11 cellular contexts compared by ENCODE assay signal in genomic region chr10:25820496-25821415, GRCh38.
DNase-seq lines count a peak whose midpoint lies in the region; ATAC-seq, FAIRE-seq and TF ChIP-seq lines count a peak whose summit lies in the region.
"Had no signal": no experiment of that assay in that cellular context is flagged by ENCODE, and none has a peak within 500 bp of the region (broad histone marks: within the 10 kb centered on the region; RNA-seq: fewer than 3 reads in every experiment).

No MANE protein-coding gene starts in this region.

- no peaks in the 10 kb centered on the region for H3K9me3 ChIP-seq in pancreas

- ATAC-seq in HG02973 (IDR thresholded peaks at IDR 0.05; ENCODE audit: unreplicated experiment) (peak; percentile 63), pancreas (no peak), HG02571 (IDR thresholded peaks at IDR 0.05; ENCODE audit: unreplicated experiment) (no peak), GM19035 (IDR thresholded peaks at IDR 0.05; ENCODE audit: unreplicated experiment) (no peak)
- no peak for ATAC-seq in natural killer cell treated with Interleukin-12 subunit alpha and Interleukin-12 subunit beta and Interleukin-15 and Interleukin-18, amount 100 ng/mL, for 72 hours

- no peaks in the 10 kb centered on the region for H3K27me3 Mint-ChIP-seq in T-helper 1 cell treated with Interleukin-12 subunit alpha and Interleukin-12 subunit beta and Interleukin-4 antibody, amounts not matched to agents 30 μg/mL and 1 μg/mL, for 36 hours (ENCODE audit: low read depth)
- H3K27me3 Mint-ChIP-seq in natural killer cell treated with Interleukin-12 subunit alpha and Interleukin-12 subunit beta and Interleukin-15 and Interleukin-18, amount 100 ng/mL, for 72 hours: no peaks in the 10 kb centered on the region

- intact Hi-C loops in pancreas (cut with DNase I): no loop called here

- 55 to 64% methylated on average over 11 of the region's 11 CpGs for WGBS in pancreas, 2 donors

- H3K4me3 ChIP-seq in pancreas: no peak overlapping the region
- H3K4me3 ChIP-seq: GM23248 had no signal

- H3K27ac Mint-ChIP-seq in T-helper 1 cell treated with Interleukin-12 subunit alpha and Interleukin-12 subunit beta and Interleukin-4 antibody, amounts not matched to agents 30 μg/mL and 1 μg/mL, for 36 hours: no peak overlapping the region
- H3K27ac Mint-ChIP-seq in natural killer cell treated with Interleukin-12 subunit alpha and Interleukin-12 subunit beta and Interleukin-15 and Interleukin-18, amount 100 ng/mL, for 72 hours: no peak overlapping the region
- H3K27ac Mint-ChIP-seq: progenitor cell of endocrine pancreas had no signal

- no peaks in the 10 kb centered on the region for H3K36me3 Mint-ChIP-seq in T-helper 1 cell treated with Interleukin-12 subunit alpha and Interleukin-12 subunit beta and Interleukin-4 antibody, amounts not matched to agents 30 μg/mL and 1 μg/mL, for 36 hours (ENCODE audit: low read depth)
- H3K36me3 Mint-ChIP-seq in natural killer cell treated with Interleukin-12 subunit alpha and Interleukin-12 subunit beta and Interleukin-15 and Interleukin-18, amount 100 ng/mL, for 72 hours: no peaks in the 10 kb centered on the region

- no peaks in the 10 kb centered on the region for H3K36me3 ChIP-seq in pancreas

- H3K27ac ChIP-seq in pancreas: no peak overlapping the region
- H3K27ac ChIP-seq: GM23248 had no signal

- no peaks in the 10 kb centered on the region for H3K4me1 ChIP-seq in pancreas

- H3K4me1 Mint-ChIP-seq in T-helper 1 cell treated with Interleukin-12 subunit alpha and Interleukin-12 subunit beta and Interleukin-4 antibody, amounts not matched to agents 30 μg/mL and 1 μg/mL, for 36 hours (ENCODE audit: low read depth): peaks cover 2% of the 10 kb centered on the region
- peaks cover 0 to 9% of the 10 kb centered on the region in 2 donors for H3K4me1 Mint-ChIP-seq in natural killer cell treated with Interleukin-12 subunit alpha and Interleukin-12 subunit beta and Interleukin-15 and Interleukin-18, amount 100 ng/mL, for 72 hours (ENCODE audit: low read depth in 2 of 2)

- H3K27me3 ChIP-seq in pancreas: no peaks in the 10 kb centered on the region

- DNase-seq in T-helper 1 cell (no peak), RPMI8226 (peak; percentile 56), pancreas (no peak)
- DNase-seq in natural killer cell treated with Interleukin-12 subunit alpha and Interleukin-12 subunit beta and Interleukin-15 and Interleukin-18, amount 100 ng/mL, for 72 hours (ENCODE audit: low spot score): no peak
- DNase-seq: GM23248, NCI-H510A treated with DMSO at 0.1 percent for 48 hours had no signal

- no peaks in the 10 kb centered on the region for H3K9me3 Mint-ChIP-seq in T-helper 1 cell treated with Interleukin-12 subunit alpha and Interleukin-12 subunit beta and Interleukin-4 antibody, amounts not matched to agents 30 μg/mL and 1 μg/mL, for 36 hours
- H3K9me3 Mint-ChIP-seq in natural killer cell treated with Interleukin-12 subunit alpha and Interleukin-12 subunit beta and Interleukin-15 and Interleukin-18, amount 100 ng/mL, for 72 hours: no peaks in the 10 kb centered on the region

- no peak for TF ChIP-seq CTCF in pancreas (IDR thresholded peaks at IDR 0.05)

- no peak for FAIRE-seq in pancreas (lab: Jason Lieb, UNC)

- peak overlapping the region; percentile 2 for H3K4me3 Mint-ChIP-seq in T-helper 1 cell treated with Interleukin-12 subunit alpha and Interleukin-12 subunit beta and Interleukin-4 antibody, amounts not matched to agents 30 μg/mL and 1 μg/mL, for 36 hours
- peak overlapping the region; percentile 38 for H3K4me3 Mint-ChIP-seq in natural killer cell treated with Interleukin-12 subunit alpha and Interleukin-12 subunit beta and Interleukin-15 and Interleukin-18, amount 100 ng/mL, for 72 hours
